ENCODE assay signal across 20 cellular contexts in genomic region chr10:2143213-2143882, GRCh38.
"Had no signal": no experiment of that assay in that cellular context is flagged by ENCODE, and none has a peak within 500 bp of the region (broad histone marks: within the 10 kb centered on the region; RNA-seq: fewer than 3 reads in every experiment).

No MANE protein-coding gene starts in this region.

- H3K27ac ChIP-seq: neural progenitor cell, prostate gland, sigmoid colon, stomach, thyroid gland had no signal

- H3K36me3 ChIP-seq: neural progenitor cell, prostate gland, sigmoid colon, stomach, thyroid gland had no signal

- H3K4me1 ChIP-seq: prostate gland, sigmoid colon, stomach, thyroid gland had no signal

- ATAC-seq: effector memory CD8-positive, alpha-beta T cell; natural killer cell; right cardiac atrium; stimulated activated effector memory CD8-positive, alpha-beta T cell treated with anti-CD3 and anti-CD28 coated beads, Interleukin-12 subunit alpha, Interleukin-12 subunit beta, amount 100 ng/mL, for 72 hours had no signal

- H3K27me3 ChIP-seq: neural progenitor cell, sigmoid colon, stomach, thyroid gland had no signal

- H3K4me3 ChIP-seq: lung, neural progenitor cell, prostate gland, sigmoid colon, stomach, thyroid gland had no signal

- H3K9me3 ChIP-seq: prostate gland, stomach, thyroid gland had no signal

- DNase-seq: cortex of kidney; effector memory CD8-positive, alpha-beta T cell; hypothalamus; immature natural killer cell; islet precursor cell; kidney glomerular epithelial cell; natural killer cell; nucleus accumbens; right cardiac atrium; sigmoid colon; stimulated activated CD4-positive, alpha-beta T cell treated with anti-CD3 and anti-CD28 coated beads, Interleukin-2, amount 100 ng/mL, for 24 hours; stimulated activated CD4-positive, alpha-beta T cell treated with anti-CD3 and anti-CD28 coated beads, Interleukin-4, amount 100 ng/mL, for 24 hours; stimulated activated naive CD4-positive, alpha-beta T cell treated with Interleukin-2 at 50 U/mL for 16 hours; stomach; thyroid gland; trophoblast cell had no signal
